In genomic region chr16:89171216-89172170, GRCh38 we compare ENCODE assay signal across 8 cellular contexts. TPM values are rescaled to one million over a fixed set of nuclear protein-coding genes. Genes with fewer than 3 reads are reported as not detected.
DNase-seq lines count a peak whose midpoint lies in the region; ATAC-seq and TF ChIP-seq lines count a peak whose summit lies in the region.

CDH15 (plus strand) TSS chr16:89171748; CDS start chr16:89171832, 84 bp downstream.

- DNase-seq in AG09309 (ENCODE audit: low read depth) (peak; percentile 8), NCI-H510A treated with DMSO at 0.1 percent for 48 hours (lab: John Stamatoyannopoulos, UW) (peak; percentile 73), dedifferentiated amniotic fluid mesenchymal stem cell (ENCODE audit: extremely low spot score) (peak; percentile 64)
- peak; percentile 93 for DNase-seq in activated CD4-positive, alpha-beta T cell treated with anti-CD3 and anti-CD28 coated beads, Interleukin-2, amount 10 ng/mL, durations not matched to agents 7 days and 5 days
- DNase-seq in stimulated activated CD4-positive, alpha-beta T cell treated with anti-CD3 and anti-CD28 coated beads, Interleukin-2, amount 100 ng/mL, for 4 hours (ENCODE audit: low read depth) = peak; percentile 94

- no peaks in the 10 kb centered on the region for H3K36me3 ChIP-seq in liver (ENCODE audit: control insufficient read depth in 4 of 4, insufficient read depth in 3 of 4, low read depth in 1 of 4, low read length in 3 of 4)

- POLR2A ChIA-PET in activated CD4-positive, alpha-beta T cell treated with anti-CD3 and anti-CD28 coated beads, Interleukin-2, amount 10 ng/mL, durations not matched to agents 7 days and 5 days (lab: Charles Lee) = interaction anchor here (0.5 kb wide), 1 partner anchor 65 kb away, joined by 4 read pairs; no protein-coding TSS in a partner anchor

- no peaks in the 10 kb centered on the region for H3K9me3 ChIP-seq in liver (ENCODE audit: control insufficient read depth in 4 of 4, low read length in 3 of 4)

- H3K27me3 Mint-ChIP-seq in activated CD4-positive, alpha-beta T cell treated with anti-CD3 and anti-CD28 coated beads, Interleukin-2, amount 10 ng/mL, durations not matched to agents 7 days and 5 days = peaks cover 3% of the 10 kb centered on the region

- H3K4me1 ChIP-seq in liver (ENCODE audit: control insufficient read depth in 4 of 4, insufficient read depth in 4 of 4, low read length in 3 of 4) = peaks cover 3 to 14% (median 7%) of the 10 kb centered on the region in 4 donors

- TF ChIP-seq CTCF in AG09309 (IDR thresholded peaks at IDR 0.05; ENCODE audit: control insufficient read depth, insufficient read depth, low read depth, low read length, missing control alignments) = no peak
- no peak for TF ChIP-seq CTCF in liver (IDR thresholded peaks at IDR 0.05; ENCODE audit: low read depth, low read length, missing input control)

- H3K27ac Mint-ChIP-seq in activated CD4-positive, alpha-beta T cell treated with anti-CD3 and anti-CD28 coated beads, Interleukin-2, amount 10 ng/mL, durations not matched to agents 7 days and 5 days = peak within 1 kb of the TSS; percentile 41

- ATAC-seq in GM19324 (IDR thresholded peaks at IDR 0.05; ENCODE audit: low FRiP score, unreplicated experiment) = peak; percentile 78
- peak; percentile 65 for ATAC-seq in HG03457 (IDR thresholded peaks at IDR 0.05; ENCODE audit: unreplicated experiment)

- H3K4me3 Mint-ChIP-seq in activated CD4-positive, alpha-beta T cell treated with anti-CD3 and anti-CD28 coated beads, Interleukin-2, amount 10 ng/mL, durations not matched to agents 7 days and 5 days = peak within 1 kb of the TSS; percentile 54

- CTCF ChIA-PET in activated CD4-positive, alpha-beta T cell treated with anti-CD3 and anti-CD28 coated beads, Interleukin-2, amount 10 ng/mL, durations not matched to agents 7 days and 5 days (lab: Charles Lee) = interaction anchor here (0.6 to 1.2 kb wide), 2 partner anchors 10 to 819 kb away, joined by 3 read pairs; no protein-coding TSS in a partner anchor

- peaks cover 0 to 3% (median 0%) of the 10 kb centered on the region in 4 donors for H3K27me3 ChIP-seq in liver (ENCODE audit: control insufficient read depth in 4 of 4, insufficient read depth in 4 of 4, low read length in 3 of 4)

- H3K27ac ChIP-seq in liver (ENCODE audit: low read depth in 1 of 2, low read length in 2 of 2) = no peak within 1 kb of the TSS

- no peak within 1 kb of the TSS for H3K9ac ChIP-seq in liver (ENCODE audit: low read depth in 1 of 2, low read length in 2 of 2)

- peaks cover 11% of the 10 kb centered on the region for H3K4me1 Mint-ChIP-seq in activated CD4-positive, alpha-beta T cell treated with anti-CD3 and anti-CD28 coated beads, Interleukin-2, amount 10 ng/mL, durations not matched to agents 7 days and 5 days

- H3K9me3 Mint-ChIP-seq in activated CD4-positive, alpha-beta T cell treated with anti-CD3 and anti-CD28 coated beads, Interleukin-2, amount 10 ng/mL, durations not matched to agents 7 days and 5 days = no peaks in the 10 kb centered on the region

- 10% methylated on average over 74 of the region's 74 CpGs for WGBS in liver

- H3K4me3 ChIP-seq in AG09309 (ENCODE audit: control insufficient read depth, low read depth, low read length) = no peak within 1 kb of the TSS
- peak within 1 kb of the TSS in 1 of 3 donors; percentile 9 for H3K4me3 ChIP-seq in liver (ENCODE audit: low read depth in 1 of 3, low read length in 3 of 3)

- H3K36me3 Mint-ChIP-seq in activated CD4-positive, alpha-beta T cell treated with anti-CD3 and anti-CD28 coated beads, Interleukin-2, amount 10 ng/mL, durations not matched to agents 7 days and 5 days (ENCODE audit: low read depth) = no peaks in the 10 kb centered on the region

- no peak for TF ChIP-seq RAD21 in liver (IDR thresholded peaks at IDR 0.05)

TF ChIP-seq in liver, 16 proteins besides CTCF, POLR2A, EP300 and RAD21:
- TF ChIP-seq HNF4G (IDR thresholded peaks at IDR 0.05) = no peak
- TF ChIP-seq EGR1 (IDR thresholded peaks at IDR 0.05; ENCODE audit: low read depth in 2 of 2) = no peak
- TF ChIP-seq SP1 (IDR thresholded peaks at IDR 0.05) = peak; percentile 19
- TF ChIP-seq ATF3 (IDR thresholded peaks at IDR 0.05) = no peak

RNA-seq across cellular contexts. Expression of gene CDH15, which starts in this region (rescaled TPM):
- total RNA-seq in activated CD4-positive, alpha-beta T cell treated with anti-CD3 and anti-CD28 coated beads, Interleukin-2, amount 10 ng/mL, durations not matched to agents 7 days and 5 days = not detected
- not detected for total RNA-seq in liver
- under 1 TPM in 1 of 2 donors, not detected in 1; 0.12 TPM for polyA plus RNA-seq in liver

Comparison
In these comparisons a context has a peak if more than half of its experiments do, and no peak if none do; other contexts are left out.
1. Peak in DNase-seq in activated CD4-positive, alpha-beta T cell treated with anti-CD3 and anti-CD28 coated beads, Interleukin-2, amount 10 ng/mL, durations not matched to agents 7 days and 5 days; RNA of the gene not detected or under 1 TPM.
2. DNase-seq: peak in every context shown above with its lines; median percentile 94 in stimulated activated CD4-positive, alpha-beta T cell treated with anti-CD3 and anti-CD28 coated beads, Interleukin-2, amount 100 ng/mL, for 4 hours; 93 in activated CD4-positive, alpha-beta T cell treated with anti-CD3 and anti-CD28 coated beads, Interleukin-2, amount 10 ng/mL, durations not matched to agents 7 days and 5 days; 73 in NCI-H510A treated with DMSO at 0.1 percent for 48 hours; 64 in dedifferentiated amniotic fluid mesenchymal stem cell; 8 in AG09309.